In the genomic region with DNA sequence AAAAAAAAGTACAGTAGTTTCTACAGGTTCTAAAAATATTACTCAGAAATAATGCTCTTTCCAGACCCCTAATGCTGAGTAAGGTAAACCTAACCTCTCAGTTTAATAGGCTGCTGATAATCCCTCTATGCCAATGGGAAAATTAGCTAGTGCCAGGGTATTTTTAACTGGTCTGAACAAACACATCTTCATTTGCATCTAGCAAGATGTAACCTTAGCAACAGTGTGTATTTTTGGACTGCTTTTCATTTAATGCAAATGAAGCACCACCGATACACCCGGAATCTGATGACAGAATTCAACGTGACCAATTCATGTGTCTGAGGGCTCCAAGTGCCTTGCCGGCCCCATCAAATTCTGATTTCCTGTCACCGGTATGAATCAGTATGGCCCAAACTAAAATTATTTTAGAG, we compare ENCODE assay signal across 12 cellular contexts. TPM values are rescaled to one million over a fixed set of nuclear protein-coding genes. Genes with fewer than 3 reads are reported as not detected.
DNase-seq lines count a peak whose midpoint lies in the region; ATAC-seq and TF ChIP-seq lines count a peak whose summit lies in the region.
"Had no signal": no experiment of that assay in that cellular context is flagged by ENCODE, and none has a peak within 500 bp of the region (broad histone marks: within the 10 kb centered on the region; RNA-seq: fewer than 3 reads in every experiment).

No MANE protein-coding gene starts in this region.

- H3K9me3 ChIP-seq in MM.1S (replicated peaks; ENCODE audit: insufficient read depth, low read length) (no peaks in the 10 kb centered on the region), neural cell (ENCODE audit: low read length) (no peaks in the 10 kb centered on the region), transverse colon (no peaks in the 10 kb centered on the region)
- H3K9me3 ChIP-seq: psoas muscle had no signal

- peak overlapping the region; percentile 60 for H3K4me2 ChIP-seq in MM.1S (ENCODE audit: low read depth, low read length)
- peak overlapping the region; percentile 1 for H3K4me2 ChIP-seq in neural cell (ENCODE audit: low read length)

- TF ChIP-seq RAD21 in neural cell (conservative IDR thresholded peaks at IDR 0.05): peak; percentile 8

- H3K36me3 ChIP-seq in MM.1S (replicated peaks; ENCODE audit: insufficient read depth, low read length): no peaks in the 10 kb centered on the region
- H3K36me3 ChIP-seq in neural cell (ENCODE audit: insufficient read depth, low read length): no peaks in the 10 kb centered on the region
- no peaks in the 10 kb centered on the region for H3K36me3 ChIP-seq in transverse colon

- H2AFZ ChIP-seq in MM.1S (ENCODE audit: low read length) (peak overlapping the region; percentile 23; the same call in 1 of the 2 replicates), neural cell (ENCODE audit: low read depth, low read length) (no peak overlapping the region)

- H3K27me3 ChIP-seq in MM.1S (replicated peaks; ENCODE audit: insufficient read depth, low read length) (no peaks in the 10 kb centered on the region), neural cell (ENCODE audit: insufficient read depth, low read depth, low read length) (no peaks in the 10 kb centered on the region), transverse colon (no peaks in the 10 kb centered on the region)

- TF ChIP-seq CTCF in MM.1S (IDR thresholded peaks at IDR 0.05; ENCODE audit: low read length) (no peak), neural cell (IDR thresholded peaks at IDR 0.05; ENCODE audit: poor library complexity, severe bottlenecking) (no peak), transverse colon (IDR thresholded peaks at IDR 0.05) (no peak)

- ATAC-seq in HG02623 (IDR thresholded peaks at IDR 0.05; ENCODE audit: unreplicated experiment): peak; percentile 56
- ATAC-seq: activated naive CD4-positive, alpha-beta T cell treated with anti-CD3 and anti-CD28 coated beads, Interleukin-2, amount 50 U/mL, for 72 hours; left cardiac atrium; psoas muscle had no signal

- intact Hi-C loops in transverse colon (cut with DNase I; ENCODE audit: low total_unique reads): no loop called here

- TF ChIP-seq EP300 in neural cell (conservative IDR thresholded peaks at IDR 0.05; ENCODE audit: poor library complexity, severe bottlenecking) (peak; percentile 75), transverse colon (IDR thresholded peaks at IDR 0.05; ENCODE audit: low read depth) (no peak)

- H3K27ac ChIP-seq in MM.1S (ENCODE audit: low read length): peak overlapping the region; percentile 59; the same call in 1 of the 2 replicates
- H3K27ac ChIP-seq in neural cell (ENCODE audit: low read length): peak overlapping the region; percentile 76
- no peak overlapping the region for H3K27ac ChIP-seq in transverse colon
- H3K27ac ChIP-seq: psoas muscle had no signal

- no peaks in the 10 kb centered on the region for H4K20me1 ChIP-seq in MM.1S (ENCODE audit: insufficient read depth, low read length)
- no peaks in the 10 kb centered on the region for H4K20me1 ChIP-seq in neural cell (ENCODE audit: insufficient read depth)

- H3K9me2 ChIP-seq in MM.1S (replicated peaks; ENCODE audit: insufficient read depth, low read length): no peaks in the 10 kb centered on the region
- no peaks in the 10 kb centered on the region for H3K9me2 ChIP-seq in neural cell (ENCODE audit: insufficient read depth, low read length)

- no peaks in the 10 kb centered on the region for H3F3A ChIP-seq in MM.1S (ENCODE audit: insufficient read depth, low read length)
- no peaks in the 10 kb centered on the region for H3F3A ChIP-seq in neural cell (ENCODE audit: insufficient read depth, low read length, poor library complexity, severe bottlenecking)

- in situ Hi-C loops in transverse colon (cut with MboI; ENCODE audit: low pct_ligation_motif_present in 1 of 4, low pct_unique_long_range_greater_than_20kb in 1 of 4, low sequenced_read_pairs in 3 of 4): no loop called here

- no peak for TF ChIP-seq POLR2A in transverse colon (IDR thresholded peaks at IDR 0.05)

- 73 to 78% methylated on average over 5 of the region's 5 CpGs for WGBS in transverse colon (ENCODE audit: low coverage in 1 of 2), 2 donors

- DNase-seq in DMS153 (lab: John Stamatoyannopoulos, UW) (peak; percentile 63), DMS153 treated with DMSO at 0.1 percent for 48 hours (lab: John Stamatoyannopoulos, UW; ENCODE audit: unreplicated experiment) (no peak), MM.1S (peak; percentile 81), transverse colon (no peak), CD1c-positive myeloid dendritic cell (ENCODE audit: extremely low spot score) (no peak), NCI-H226 (no peak)
- DNase-seq: 8988T, left cardiac atrium, psoas muscle had no signal

- peaks cover 21% of the 10 kb centered on the region for H3K4me1 ChIP-seq in MM.1S (ENCODE audit: low read length)
- no peaks in the 10 kb centered on the region for H3K4me1 ChIP-seq in transverse colon

- H3K4me3 ChIP-seq in MM.1S (ENCODE audit: low read length) (peak overlapping the region; percentile 37), neural cell (ENCODE audit: low read length) (peak overlapping the region; percentile 25), transverse colon (no peak overlapping the region)
- H3K4me3 ChIP-seq: psoas muscle had no signal

- peak overlapping the region; percentile 42; the same call in 1 of the 2 replicates for H3K9ac ChIP-seq in MM.1S (ENCODE audit: low read length)
- H3K9ac ChIP-seq in neural cell (ENCODE audit: low read length): peak overlapping the region; percentile 8

- H3K79me2 ChIP-seq in MM.1S (ENCODE audit: low read length): no peaks in the 10 kb centered on the region
- no peaks in the 10 kb centered on the region for H3K79me2 ChIP-seq in neural cell (replicated peaks; ENCODE audit: insufficient read depth, low read length)

TF ChIP-seq in neural cell, 6 proteins besides CTCF, POLR2A, EP300 and RAD21:
- TF ChIP-seq POLR2AphosphoS5 (IDR thresholded peaks at IDR 0.05) (no peak), TAF1 (IDR thresholded peaks at IDR 0.05; ENCODE audit: low read depth) (no peak), EZH2 (IDR thresholded peaks at IDR 0.05; ENCODE audit: borderline replicate concordance, insufficient read depth, low read length, poor library complexity, severe bottlenecking) (no peak), SMC3 (conservative IDR thresholded peaks at IDR 0.05; ENCODE audit: poor library complexity) (no peak), MXI1 (conservative IDR thresholded peaks at IDR 0.05; ENCODE audit: poor library complexity, severe bottlenecking) (no peak)
- TF ChIP-seq, protein P1, sequence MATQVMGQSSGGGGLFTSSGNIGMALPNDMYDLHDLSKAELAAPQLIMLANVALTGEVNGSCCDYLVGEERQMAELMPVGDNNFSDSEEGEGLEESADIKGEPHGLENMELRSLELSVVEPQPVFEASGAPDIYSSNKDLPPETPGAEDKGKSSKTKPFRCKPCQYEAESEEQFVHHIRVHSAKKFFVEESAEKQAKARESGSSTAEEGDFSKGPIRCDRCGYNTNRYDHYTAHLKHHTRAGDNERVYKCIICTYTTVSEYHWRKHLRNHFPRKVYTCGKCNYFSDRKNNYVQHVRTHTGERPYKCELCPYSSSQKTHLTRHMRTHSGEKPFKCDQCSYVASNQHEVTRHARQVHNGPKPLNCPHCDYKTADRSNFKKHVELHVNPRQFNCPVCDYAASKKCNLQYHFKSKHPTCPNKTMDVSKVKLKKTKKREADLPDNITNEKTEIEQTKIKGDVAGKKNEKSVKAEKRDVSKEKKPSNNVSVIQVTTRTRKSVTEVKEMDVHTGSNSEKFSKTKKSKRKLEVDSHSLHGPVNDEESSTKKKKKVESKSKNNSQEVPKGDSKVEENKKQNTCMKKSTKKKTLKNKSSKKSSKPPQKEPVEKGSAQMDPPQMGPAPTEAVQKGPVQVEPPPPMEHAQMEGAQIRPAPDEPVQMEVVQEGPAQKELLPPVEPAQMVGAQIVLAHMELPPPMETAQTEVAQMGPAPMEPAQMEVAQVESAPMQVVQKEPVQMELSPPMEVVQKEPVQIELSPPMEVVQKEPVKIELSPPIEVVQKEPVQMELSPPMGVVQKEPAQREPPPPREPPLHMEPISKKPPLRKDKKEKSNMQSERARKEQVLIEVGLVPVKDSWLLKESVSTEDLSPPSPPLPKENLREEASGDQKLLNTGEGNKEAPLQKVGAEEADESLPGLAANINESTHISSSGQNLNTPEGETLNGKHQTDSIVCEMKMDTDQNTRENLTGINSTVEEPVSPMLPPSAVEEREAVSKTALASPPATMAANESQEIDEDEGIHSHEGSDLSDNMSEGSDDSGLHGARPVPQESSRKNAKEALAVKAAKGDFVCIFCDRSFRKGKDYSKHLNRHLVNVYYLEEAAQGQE (IDR thresholded peaks at IDR 0.05; ENCODE audit: borderline replicate concordance): no peak

RNA-seq across cellular contexts. Expression of a gene that starts 47.4 kb away (rescaled TPM):
- 64.0 and 67.0 TPM in 2 replicates for polyA plus RNA-seq in neural cell
- polyA minus RNA-seq in neural cell: 93.7 and 108 TPM in 2 replicates
- 1 to 10 TPM in 3 of 4 donors, under 1 TPM in 1; 0.20 to 8.4 (median 2.6) TPM for total RNA-seq in transverse colon

Comparison
In these comparisons a context has a peak if more than half of its experiments do, and no peak if none do; other contexts are left out.
1. DNase-seq: peak in DMS153 (single experiment) and MM.1S (single experiment); none in DMS153 treated with DMSO at 0.1 percent for 48 hours (single experiment), transverse colon (single experiment), CD1c-positive myeloid dendritic cell (single experiment) and NCI-H226 (single experiment).
2. H3K27ac ChIP-seq: peak in MM.1S (single experiment) and neural cell (single experiment); none in transverse colon (0 of 4).
3. H3K4me3 ChIP-seq: peak in MM.1S (single experiment) and neural cell (single experiment); none in transverse colon (0 of 4).